Comparison of ENCODE assay signal across 8 cellular contexts in the genomic region with DNA sequence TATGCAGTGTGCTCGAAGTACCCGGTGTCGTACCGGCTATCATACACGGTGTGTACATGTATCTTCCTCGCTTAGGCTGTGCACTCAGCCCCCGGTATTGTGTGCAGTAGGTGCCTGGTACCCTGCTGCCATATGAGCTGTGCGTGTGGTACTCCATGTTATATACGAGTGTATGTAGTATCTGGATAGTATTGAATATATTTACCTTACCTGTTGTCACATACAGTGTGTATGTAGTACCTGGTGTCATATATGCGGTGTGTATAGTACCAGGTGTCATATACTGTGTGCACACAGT. TPM values are rescaled to one million over a fixed set of nuclear protein-coding genes. Genes with fewer than 3 reads are reported as not detected.
DNase-seq lines count a peak whose midpoint lies in the region; ATAC-seq, FAIRE-seq and TF ChIP-seq lines count a peak whose summit lies in the region.

No MANE protein-coding gene starts in this region.

- H3K4me3 ChIP-seq in ascending aorta (peak overlapping the region; percentile 88 to 97), HepG2 (replicated peaks in 1 of 3; ENCODE audit: insufficient read depth in 1 of 3, low read depth in 2 of 3, low read length in 3 of 3) (peak overlapping the region; percentile 58 to 78 (median 67)), tibial artery (peak overlapping the region; percentile 72 to 93)

- H3K27ac ChIP-seq in ascending aorta = peak overlapping the region; percentile 86 to 99
- H3K27ac ChIP-seq in HepG2 (ENCODE audit: extremely low read length, insufficient read depth, low read length) = peak overlapping the region; percentile 86
- H3K27ac ChIP-seq in tibial artery = peak overlapping the region; percentile 94 to 98

- WGBS in HepG2 (ENCODE audit: low lambda C conversion rate) = 26% methylated on average over 10 of the region's 10 CpGs

- intact Hi-C loops in ascending aorta (cut with DNase I) (loop anchor here (5.0 kb wide), 1 partner anchor 551 kb away; the partner anchor contains the start of gene DIP2C), HepG2 (cut with micrococcal nuclease; ENCODE audit: unreplicated experiment) (no loop called here), tibial artery (cut with DNase I; ENCODE audit: low total_unique reads) (no loop called here)

- no peak for TF ChIP-seq EP300 in HepG2 (IDR thresholded peaks at IDR 0.05; ENCODE audit: low read depth in 2 of 2, low read length in 2 of 2)
- TF ChIP-seq EP300 in HepG2 (CRISPR knock-in tag; IDR thresholded peaks at IDR 0.05; ENCODE audit: borderline replicate concordance) = no peak

- H3K79me2 ChIP-seq in HepG2 (ENCODE audit: insufficient read depth, low read length) = peaks cover 60% of the 10 kb centered on the region

- no peak for TF ChIP-seq POLR2A in HepG2 (IDR thresholded peaks at IDR 0.05; ENCODE audit: insufficient read depth in 1 of 2, low read depth in 2 of 2, low read length in 2 of 2)

- CTCF ChIA-PET in HepG2 (lab: Yijun Ruan, JAX; ENCODE audit: low intra/inter-chr PET ratio, low total read pairs) = no interaction called here

- peaks cover 7% of the 10 kb centered on the region; the same call in 1 of the 2 replicates for H4K20me1 ChIP-seq in HepG2 (ENCODE audit: insufficient read depth, low read length)

- BruUV-seq in HepG2 (replicated peaks; lab: Mats Ljungman, UMichigan) = no TSS peak

- FAIRE-seq in HepG2 (lab: Jason Lieb, UNC) = no peak

- in situ Hi-C loops in HepG2 (cut with HindIII; ENCODE audit: extremely low pct_ligation_motif_present, low pct_unique_long_range_greater_than_20kb) = no loop called here

- TF ChIP-seq RAD21 in HepG2 (CRISPR knock-in tag; IDR thresholded peaks at IDR 0.05) = no peak

- peak overlapping the region; percentile 94 for H3K4me2 ChIP-seq in HepG2 (ENCODE audit: low read depth, low read length)

- TF ChIP-seq CTCF in ascending aorta (IDR thresholded peaks at IDR 0.05) (no peak), HepG2 (CRISPR knock-in tag; IDR thresholded peaks at IDR 0.05) (no peak), tibial artery (IDR thresholded peaks at IDR 0.05) (no peak)

- no peaks in the 10 kb centered on the region for H3K36me3 ChIP-seq in ascending aorta
- no peaks in the 10 kb centered on the region for H3K36me3 ChIP-seq in HepG2 (replicated peaks in 1 of 2; ENCODE audit: control insufficient read depth in 1 of 2, insufficient read depth in 2 of 2, low read length in 2 of 2)
- H3K36me3 ChIP-seq in tibial artery = no peaks in the 10 kb centered on the region

- POLR2A ChIA-PET in HepG2 (lab: Yijun Ruan, JAX) = interaction anchor here (0.9 to 1.0 kb wide), 3 partner anchors 11 to 18 kb away, joined by 3 to 4 read pairs (median 4); no protein-coding TSS in a partner anchor

- no peaks in the 10 kb centered on the region for H3K27me3 ChIP-seq in ascending aorta
- H3K27me3 ChIP-seq in HepG2 (ENCODE audit: control insufficient read depth in 1 of 2, insufficient read depth in 2 of 2, low read length in 2 of 2) = no peaks in the 10 kb centered on the region
- H3K27me3 ChIP-seq in tibial artery = no peaks in the 10 kb centered on the region

- H3K9me3 ChIP-seq in ascending aorta (no peaks in the 10 kb centered on the region), HepG2 (ENCODE audit: low read length) (no peaks in the 10 kb centered on the region), tibial artery (no peaks in the 10 kb centered on the region)

- H3K4me1 ChIP-seq in ascending aorta (peaks cover 3 to 22% of the 10 kb centered on the region in 2 donors), HepG2 (ENCODE audit: insufficient read depth, low read length) (peaks cover 59% of the 10 kb centered on the region), tibial artery (peaks cover 0 to 43% (median 20%) of the 10 kb centered on the region in 4 donors)

- no peak overlapping the region for H2AFZ ChIP-seq in HepG2 (ENCODE audit: low read length)

- ATAC-seq in GM18907 (IDR thresholded peaks at IDR 0.05; ENCODE audit: unreplicated experiment) (peak; percentile 1), HG03196 (IDR thresholded peaks at IDR 0.05; ENCODE audit: unreplicated experiment) (peak; percentile 16), HepG2 (peak; percentile 60)

- H3K9ac ChIP-seq in HepG2 (ENCODE audit: insufficient read depth, low read depth, low read length) = peak overlapping the region; percentile 97

- no peak for DNase-seq in ascending aorta (ENCODE audit: low spot score in 2 of 2)
- DNase-seq in HepG2 (ENCODE audit: low spot score) = no peak
- DNase-seq in tibial artery = no peak
- no peak for DNase-seq in NCI-H1436 (lab: John Stamatoyannopoulos, UW)
- no peak for DNase-seq in NCI-H1417 treated with DMSO at 0.1 percent for 48 hours (lab: John Stamatoyannopoulos, UW)
- DNase-seq in mucosa of gallbladder (ENCODE audit: low spot score) = no peak

TF ChIP-seq in HepG2, 621 proteins besides CTCF, POLR2A, EP300 and RAD21 (continues in another document):
- TF ChIP-seq KMT2A (CRISPR knock-in tag; IDR thresholded peaks at IDR 0.05) (no peak), HOXA9 (CRISPR knock-in tag; IDR thresholded peaks at IDR 0.05; ENCODE audit: borderline replicate concordance) (no peak), PITX1 (CRISPR knock-in tag; IDR thresholded peaks at IDR 0.05) (no peak), JARID2 (CRISPR knock-in tag; IDR thresholded peaks at IDR 0.05; ENCODE audit: insufficient replicate concordance) (no peak), CCDC6 (CRISPR knock-in tag; IDR thresholded peaks at IDR 0.05) (no peak), NFATC3 (CRISPR knock-in tag; IDR thresholded peaks at IDR 0.05) (no peak), TAF1 (CRISPR knock-in tag; IDR thresholded peaks at IDR 0.05) (no peak), JUND (CRISPR knock-in tag; IDR thresholded peaks at IDR 0.05) (no peak), MED1 (CRISPR knock-in tag; IDR thresholded peaks at IDR 0.05) (no peak), ZNF101 (CRISPR knock-in tag; IDR thresholded peaks at IDR 0.05; ENCODE audit: borderline replicate concordance, low read depth) (no peak), PBX3 (CRISPR knock-in tag; IDR thresholded peaks at IDR 0.05; ENCODE audit: borderline replicate concordance) (no peak), ZNF12 (CRISPR knock-in tag; IDR thresholded peaks at IDR 0.05) (0 out of 2 replicates have a peak, but pooled peaks have one; percentile 0), IKZF1 (IDR thresholded peaks at IDR 0.05) (no peak), ZBTB3 (CRISPR knock-in tag; IDR thresholded peaks at IDR 0.05; ENCODE audit: borderline replicate concordance, low read depth) (no peak), PCBP2 (optimal IDR thresholded peaks at IDR 0.05; ENCODE audit: low read depth, low read length, poor library complexity, severe bottlenecking) (no peak)
- TF ChIP-seq, protein P1, sequence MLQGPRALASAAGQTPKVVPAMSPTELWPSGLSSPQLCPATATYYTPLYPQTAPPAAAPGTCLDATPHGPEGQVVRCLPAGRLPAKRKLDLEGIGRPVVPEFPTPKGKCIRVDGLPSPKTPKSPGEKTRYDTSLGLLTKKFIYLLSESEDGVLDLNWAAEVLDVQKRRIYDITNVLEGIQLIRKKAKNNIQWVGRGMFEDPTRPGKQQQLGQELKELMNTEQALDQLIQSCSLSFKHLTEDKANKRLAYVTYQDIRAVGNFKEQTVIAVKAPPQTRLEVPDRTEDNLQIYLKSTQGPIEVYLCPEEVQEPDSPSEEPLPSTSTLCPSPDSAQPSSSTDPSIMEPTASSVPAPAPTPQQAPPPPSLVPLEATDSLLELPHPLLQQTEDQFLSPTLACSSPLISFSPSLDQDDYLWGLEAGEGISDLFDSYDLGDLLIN (CRISPR knock-in tag; IDR thresholded peaks at IDR 0.05; ENCODE audit: borderline replicate concordance) = no peak

RNA-seq across cellular contexts. Expression of gene ZMYND11, which starts 1.2 kb away (rescaled TPM):
- total RNA-seq in ascending aorta (29.6 TPM), HepG2 (2016; rRNA removed; fragmentation: Illumina TruSeq; extraction: Trizol) (38.7 and 51.6 TPM in 2 replicates), mucosa of gallbladder (82.5 TPM)
- 41.7 and 43.0 TPM in 2 replicates for total RNA-seq in HepG2 (2016; cell fraction: cytosol; rRNA removed; fragmentation: Illumina TruSeq; extraction: Trizol; ENCODE audit: low read depth)
- 39.7 and 45.5 TPM in 2 replicates for total RNA-seq in HepG2 (2016; cell fraction: insoluble cytoplasmic fraction; rRNA removed; fragmentation: Illumina TruSeq; extraction: Trizol)
- total RNA-seq in HepG2 (2016; cell fraction: membrane; rRNA removed; fragmentation: Illumina TruSeq; extraction: Trizol) = 41.4 and 46.8 TPM in 2 replicates
- total RNA-seq in HepG2 (2016; cell fraction: nucleus; rRNA removed; fragmentation: Illumina TruSeq; extraction: Trizol) = 26.0 and 28.1 TPM in 2 replicates
- polyA plus RNA-seq in HepG2 (2011; rRNA removed) = 14.4 and 17.5 TPM in 2 replicates
- polyA plus RNA-seq in HepG2 (2011; cell fraction: cytosol; rRNA removed) = 7.1 and 10.5 TPM in 2 replicates
- polyA plus RNA-seq in HepG2 (2011; cell fraction: nucleus; rRNA removed) = 15.3 and 16.1 TPM in 2 replicates
- 20.6 and 22.6 TPM in 2 replicates for polyA plus RNA-seq in HepG2 (2012)
- 6.9 and 7.8 TPM in 2 replicates for polyA plus RNA-seq in HepG2 (2016; cell fraction: cytosol; fragmentation: Illumina TruSeq; extraction: Trizol; ENCODE audit: low read depth)
- 49.4 TPM in 2 replicates for polyA plus RNA-seq in HepG2 (2016; cell fraction: insoluble cytoplasmic fraction; fragmentation: Illumina TruSeq; extraction: Trizol; ENCODE audit: low read depth)
- 19.0 and 22.8 TPM in 2 replicates for polyA plus RNA-seq in HepG2 (2016; cell fraction: membrane; fragmentation: Illumina TruSeq; extraction: Trizol; ENCODE audit: low read depth)
- 38.6 and 42.2 TPM in 2 replicates for polyA plus RNA-seq in HepG2 (2016; cell fraction: nucleus; fragmentation: Illumina TruSeq; extraction: Trizol; ENCODE audit: insufficient read depth, low read depth)
- 10.0 and 17.5 TPM in 2 replicates for polyA minus RNA-seq in HepG2 (2011; rRNA and poly(A)+ RNA removed; ENCODE audit: low replicate concordance)
- polyA minus RNA-seq in HepG2 (2011; cell fraction: cytosol; rRNA and poly(A)+ RNA removed) = 14.3 and 19.5 TPM in 2 replicates
- polyA minus RNA-seq in HepG2 (2011; cell fraction: nucleus; rRNA and poly(A)+ RNA removed) = 14.9 and 19.9 TPM in 2 replicates

Comparison
In these comparisons a context has a peak if more than half of its experiments do, and no peak if none do; other contexts are left out.
1. ATAC-seq: peak in every context shown above with its lines; median percentile 60 in HepG2; 16 in HG03196; 1 in GM18907.